Comparison of ENCODE assay signal across 23 cellular contexts in the genomic region with DNA sequence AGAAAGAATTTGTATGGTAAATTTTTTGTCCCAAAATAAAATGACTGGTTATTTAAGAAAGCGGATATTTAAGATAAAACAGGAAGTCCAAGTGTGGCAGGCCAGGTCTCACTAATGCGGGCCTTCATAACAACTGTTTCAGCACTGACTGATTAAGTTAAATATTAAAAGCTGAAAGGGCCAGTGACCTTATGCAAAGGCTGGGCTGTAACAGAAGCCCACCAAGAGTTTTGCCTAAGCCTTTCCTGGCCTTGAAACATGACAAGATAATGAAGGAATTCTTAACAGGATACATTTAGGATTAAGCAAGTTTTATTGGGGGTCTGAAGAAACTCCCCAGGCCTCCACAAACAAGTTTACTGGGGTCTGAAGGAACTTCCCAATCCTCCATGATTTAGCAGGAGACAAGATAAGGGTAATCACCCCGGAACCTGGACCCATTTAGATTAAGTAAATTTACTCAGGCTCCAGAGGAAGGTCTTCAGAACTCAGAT.
"Had no signal": no experiment of that assay in that cellular context is flagged by ENCODE, and none has a peak within 500 bp of the region (broad histone marks: within the 10 kb centered on the region; RNA-seq: fewer than 3 reads in every experiment).

No MANE protein-coding gene starts in this region.

- H3K36me3 Mint-ChIP-seq: activated naive CD8-positive, alpha-beta T cell treated with anti-CD3 and anti-CD28 coated beads, Interleukin-2, amount 10 ng/mL, durations not matched to agents 7 days and 5 days had no signal

- H3K4me3 Mint-ChIP-seq: activated CD4-positive, alpha-beta T cell treated with anti-CD3 and anti-CD28 coated beads, Interleukin-2, amount 10 ng/mL, durations not matched to agents 24 days and 14 days; activated CD8-positive, alpha-beta T cell treated with anti-CD3 and anti-CD28 coated beads for 36 hours; activated naive CD8-positive, alpha-beta T cell treated with anti-CD3 and anti-CD28 coated beads, Interleukin-2, amount 10 ng/mL, durations not matched to agents 7 days and 5 days; activated T-helper 17 cell treated with anti-CD3 and anti-CD28 coated beads, Interleukin-2, amount 50 U/mL, for 72 hours; brain; immature natural killer cell; naive thymus-derived CD4-positive, alpha-beta T cell; stimulated activated naive B cell treated with anti-CD40 and anti-IgM and Interleukin-4, amounts not matched to agents 10 μg/mL and 1 μg/mL and 100 μg/mL, for 72 hours; T-cell had no signal

- H3K9me3 ChIP-seq: ovary, right lobe of liver, upper lobe of right lung had no signal

- DNase-seq: activated CD4-positive, alpha-beta T cell treated with anti-CD3 and anti-CD28 coated beads, Interleukin-2, amount 10 ng/mL, durations not matched to agents 24 days and 14 days; activated CD8-positive, alpha-beta T cell treated with anti-CD3 and anti-CD28 coated beads for 36 hours; activated naive CD4-positive, alpha-beta T cell treated with Interleukin-2 at 50 U/mL for 16 hours; activated naive CD8-positive, alpha-beta T cell treated with anti-CD3 and anti-CD28 coated beads, Interleukin-2, amount 10 ng/mL, durations not matched to agents 7 days and 5 days; activated T-cell treated with anti-CD3 and anti-CD28 coated beads, Interleukin-2, amount 50 U/mL, for 1 hour; anterior cingulate cortex; central memory CD4-positive, alpha-beta T cell; erythroblast; foreskin melanocyte; immature natural killer cell; mesenchymal stem cell; naive thymus-derived CD4-positive, alpha-beta T cell; ovary; psoas muscle; right lobe of liver; small intestine; stimulated activated naive B cell treated with anti-CD40 and anti-IgM and Interleukin-4, amounts not matched to agents 10 μg/mL and 1 μg/mL and 100 μg/mL, for 72 hours; T-cell; T1000; upper lobe of right lung had no signal

- H3K4me3 ChIP-seq: ovary, psoas muscle, right lobe of liver, thoracic aorta, upper lobe of right lung had no signal

- H3K4me1 ChIP-seq: psoas muscle, right lobe of liver, upper lobe of right lung had no signal

- H3K27ac ChIP-seq: ovary, psoas muscle, right lobe of liver, thoracic aorta, upper lobe of right lung had no signal

- H3K4me1 Mint-ChIP-seq: activated CD4-positive, alpha-beta T cell treated with anti-CD3 and anti-CD28 coated beads, Interleukin-2, amount 10 ng/mL, durations not matched to agents 24 days and 14 days; activated naive CD8-positive, alpha-beta T cell treated with anti-CD3 and anti-CD28 coated beads, Interleukin-2, amount 10 ng/mL, durations not matched to agents 7 days and 5 days; activated T-helper 17 cell treated with anti-CD3 and anti-CD28 coated beads, Interleukin-2, amount 50 U/mL, for 72 hours; brain; immature natural killer cell; naive thymus-derived CD4-positive, alpha-beta T cell; stimulated activated naive B cell treated with anti-CD40 and anti-IgM and Interleukin-4, amounts not matched to agents 10 μg/mL and 1 μg/mL and 100 μg/mL, for 72 hours; T-cell had no signal

- H3K27me3 ChIP-seq: ovary, right lobe of liver, upper lobe of right lung had no signal

- H3K36me3 ChIP-seq: ovary, right lobe of liver, thoracic aorta, upper lobe of right lung had no signal

- H3K27ac Mint-ChIP-seq: activated CD4-positive, alpha-beta T cell treated with anti-CD3 and anti-CD28 coated beads, Interleukin-2, amount 10 ng/mL, durations not matched to agents 24 days and 14 days; activated CD8-positive, alpha-beta T cell treated with anti-CD3 and anti-CD28 coated beads for 36 hours; activated naive CD8-positive, alpha-beta T cell treated with anti-CD3 and anti-CD28 coated beads, Interleukin-2, amount 10 ng/mL, durations not matched to agents 7 days and 5 days; activated T-helper 17 cell treated with anti-CD3 and anti-CD28 coated beads, Interleukin-2, amount 50 U/mL, for 72 hours; brain; immature natural killer cell; naive thymus-derived CD4-positive, alpha-beta T cell; stimulated activated naive B cell treated with anti-CD40 and anti-IgM and Interleukin-4, amounts not matched to agents 10 μg/mL and 1 μg/mL and 100 μg/mL, for 72 hours; T-cell had no signal

- H3K27me3 Mint-ChIP-seq: activated CD4-positive, alpha-beta T cell treated with anti-CD3 and anti-CD28 coated beads, Interleukin-2, amount 10 ng/mL, durations not matched to agents 24 days and 14 days; activated CD8-positive, alpha-beta T cell treated with anti-CD3 and anti-CD28 coated beads for 36 hours; activated T-helper 17 cell treated with anti-CD3 and anti-CD28 coated beads, Interleukin-2, amount 50 U/mL, for 72 hours; brain; naive thymus-derived CD4-positive, alpha-beta T cell; stimulated activated naive B cell treated with anti-CD40 and anti-IgM and Interleukin-4, amounts not matched to agents 10 μg/mL and 1 μg/mL and 100 μg/mL, for 72 hours; T-cell had no signal

- H3K9me3 Mint-ChIP-seq: activated T-helper 17 cell treated with anti-CD3 and anti-CD28 coated beads, Interleukin-2, amount 50 U/mL, for 72 hours had no signal
